12 cellular contexts compared by ENCODE assay signal in genomic region chr6:156698239-156699016, GRCh38.
DNase-seq lines count a peak whose midpoint lies in the region; ATAC-seq, FAIRE-seq and TF ChIP-seq lines count a peak whose summit lies in the region.
"Had no signal": no experiment of that assay in that cellular context is flagged by ENCODE, and none has a peak within 500 bp of the region (broad histone marks: within the 10 kb centered on the region; RNA-seq: fewer than 3 reads in every experiment).

No MANE protein-coding gene starts in this region.

- peaks cover 4% of the 10 kb centered on the region for H3F3A ChIP-seq in smooth muscle cell (ENCODE audit: low read depth)

- intact Hi-C loops in colonic mucosa (cut with DNase I) (no loop called here), adrenal gland (cut with DNase I) (no loop called here), lower leg skin (cut with DNase I; ENCODE audit: low total_unique reads) (no loop called here)

- H3K36me3 ChIP-seq in colonic mucosa, result no peaks in the 10 kb centered on the region
- no peaks in the 10 kb centered on the region for H3K36me3 ChIP-seq in adrenal gland (replicated peaks in 1 of 2)
- H3K36me3 ChIP-seq in smooth muscle cell (ENCODE audit: low read depth), result no peaks in the 10 kb centered on the region
- H3K36me3 ChIP-seq: sigmoid colon had no signal

- TF ChIP-seq POLR2A in GM12891 (IDR thresholded peaks at IDR 0.05; ENCODE audit: low read depth, low read length) (peak; percentile 59), adrenal gland (IDR thresholded peaks at IDR 0.05) (no peak), lower leg skin (IDR thresholded peaks at IDR 0.05) (no peak)

- no peaks in the 10 kb centered on the region for H3K79me2 ChIP-seq in smooth muscle cell (ENCODE audit: low read depth)

- H3K27me3 ChIP-seq in colonic mucosa (no peaks in the 10 kb centered on the region), adrenal gland (no peaks in the 10 kb centered on the region), smooth muscle cell (ENCODE audit: low read depth) (no peaks in the 10 kb centered on the region)
- H3K27me3 ChIP-seq: sigmoid colon had no signal

- WGBS in adrenal gland, 4 donors, result 77 to 88% (median 78%) methylated on average over 9 of the region's 9 CpGs
- WGBS in smooth muscle cell (ENCODE audit: low lambda C conversion rate), result 92% methylated on average over 9 of the region's 9 CpGs
- 82 to 89% methylated on average over 9 of the region's 9 CpGs for WGBS in lower leg skin, 2 donors

- H3K4me1 ChIP-seq in colonic mucosa (no peaks in the 10 kb centered on the region), adrenal gland (replicated peaks in 1 of 2) (no peaks in the 10 kb centered on the region), smooth muscle cell (ENCODE audit: low read depth) (peaks cover 13% of the 10 kb centered on the region)
- H3K4me1 ChIP-seq: sigmoid colon had no signal

- H3K4me2 ChIP-seq in smooth muscle cell, result no peak overlapping the region

- TF ChIP-seq CTCF in colonic mucosa (IDR thresholded peaks at IDR 0.05), result no peak
- no peak for TF ChIP-seq CTCF in adrenal gland (IDR thresholded peaks at IDR 0.05)
- no peak for TF ChIP-seq CTCF in smooth muscle cell (IDR thresholded peaks at IDR 0.05; ENCODE audit: borderline replicate concordance, insufficient read depth, poor library complexity, severe bottlenecking)
- TF ChIP-seq CTCF in lower leg skin (IDR thresholded peaks at IDR 0.05), result no peak

- H2AFZ ChIP-seq in smooth muscle cell (ENCODE audit: low read depth), result no peak overlapping the region

- H3K4me3 ChIP-seq in colonic mucosa (no peak overlapping the region), adrenal gland (no peak overlapping the region), smooth muscle cell (no peak overlapping the region), lower leg skin (ENCODE audit: low read depth, poor library complexity, severe bottlenecking) (no peak overlapping the region)
- H3K4me3 ChIP-seq: sigmoid colon had no signal

- H3K9ac ChIP-seq in colonic mucosa (ENCODE audit: low read depth in 2 of 2, low read length in 2 of 2) (no peak overlapping the region), smooth muscle cell (ENCODE audit: low read depth) (no peak overlapping the region)

- peak; percentile 77 for ATAC-seq in GM21367 (IDR thresholded peaks at IDR 0.05; ENCODE audit: unreplicated experiment)
- ATAC-seq in HG03097 (IDR thresholded peaks at IDR 0.05; ENCODE audit: low FRiP score, unreplicated experiment), result peak; percentile 81
- ATAC-seq: Panc1 had no signal

- peak; percentile 95 for FAIRE-seq in GM12891 (lab: Jason Lieb, UNC)
- FAIRE-seq: islet of Langerhans had no signal

- H3K9me3 ChIP-seq in colonic mucosa, result no peaks in the 10 kb centered on the region
- no peaks in the 10 kb centered on the region for H3K9me3 ChIP-seq in adrenal gland (replicated peaks in 1 of 3)
- H3K9me3 ChIP-seq in smooth muscle cell (replicated peaks; ENCODE audit: low read depth), result no peaks in the 10 kb centered on the region
- H3K9me3 ChIP-seq: sigmoid colon had no signal

- H3K27ac ChIP-seq in colonic mucosa (no peak overlapping the region), adrenal gland (no peak overlapping the region), smooth muscle cell (ENCODE audit: low read depth) (no peak overlapping the region)
- H3K27ac ChIP-seq: sigmoid colon had no signal

- no peak for DNase-seq in GM12891 (ENCODE audit: insufficient read length, low spot score)
- DNase-seq in RPMI8226, result peak; percentile 91
- no peak for DNase-seq in colonic mucosa
- no peak for DNase-seq in adrenal gland
- DNase-seq in smooth muscle cell (lab: John Stamatoyannopoulos, UW; ENCODE audit: unreplicated experiment), result no peak
- no peak for DNase-seq in lower leg skin (ENCODE audit: low spot score in 2 of 2)
- DNase-seq: COR-L47, sigmoid colon had no signal

- no peaks in the 10 kb centered on the region for H4K20me1 ChIP-seq in smooth muscle cell (ENCODE audit: low read depth)

TF ChIP-seq in GM12891, 5 proteins besides CTCF, POLR2A, EP300 and RAD21:
- TF ChIP-seq POU2F2 (IDR thresholded peaks at IDR 0.05; ENCODE audit: low read depth, low read length) (peak; percentile 24; the same call in 1 of the 2 replicates), POLR2AphosphoS5 (IDR thresholded peaks at IDR 0.05; ENCODE audit: low read depth, low read length) (peak; percentile 54), TAF1 (IDR thresholded peaks at IDR 0.05; ENCODE audit: low read depth, low read length) (peak; percentile 40; the same call in 1 of the 2 replicates), SPI1 (IDR thresholded peaks at IDR 0.05; ENCODE audit: low read depth, low read length) (peak; percentile 85), PAX5 (IDR thresholded peaks at IDR 0.05; ENCODE audit: insufficient read depth, low read length, severe bottlenecking) (no peak)
